ENCODE assay signal across 1 cellular context in the genomic region with DNA sequence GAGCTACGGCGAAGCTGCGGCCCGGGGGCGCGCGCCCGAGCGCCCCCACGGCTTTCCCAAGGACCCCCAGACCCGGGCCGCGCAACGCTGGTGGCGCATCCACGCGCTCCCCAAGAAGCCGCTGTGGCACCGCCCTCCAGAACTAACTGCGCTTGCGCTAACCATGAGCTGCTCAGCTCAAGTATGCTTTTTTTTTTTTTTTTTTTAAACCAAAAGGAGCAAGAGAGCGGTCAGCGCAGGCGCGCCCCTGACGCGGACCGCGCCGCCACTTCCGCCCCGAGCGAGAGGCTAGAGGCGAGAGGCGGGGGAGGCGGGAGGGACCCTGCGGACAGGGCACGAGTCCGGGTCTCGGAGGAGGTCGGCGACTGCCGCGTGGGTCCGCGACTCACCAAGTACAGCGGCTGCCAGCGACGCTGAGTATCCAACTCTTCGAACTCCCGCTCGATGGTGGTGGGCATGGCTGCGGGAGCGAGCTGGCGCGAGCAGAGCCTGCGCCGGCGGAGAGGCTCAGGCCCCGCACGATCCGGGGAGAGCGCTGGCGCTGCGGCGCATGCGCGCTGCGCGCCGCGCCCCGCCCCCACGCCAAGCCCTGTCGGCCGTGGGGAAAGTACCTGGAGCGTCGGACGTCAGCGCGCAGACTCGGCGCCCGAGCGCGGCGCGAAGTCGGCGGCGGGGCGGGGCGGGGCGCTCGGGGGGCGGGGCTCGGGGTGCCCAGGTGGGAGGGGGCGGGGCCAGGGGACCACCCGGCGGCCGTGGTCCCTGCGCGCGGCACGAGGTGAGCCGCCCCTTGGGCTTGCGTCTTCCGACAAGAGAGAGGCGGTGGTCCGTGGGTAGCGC.
A peak's percentile ranks its signal among the peaks of the same experiment; 100 is the strongest.
TF ChIP-seq lines count a peak whose summit lies in the region.

A gene (minus strand): TSS at position 554 of the 837 bp plus-strand sequence. CDS start 96 bp downstream, at position 458.

TF ChIP-seq in GM12878, 131 proteins besides CTCF, POLR2A, EP300 and RAD21 (continued from another document):
- TF ChIP-seq, protein P1, sequence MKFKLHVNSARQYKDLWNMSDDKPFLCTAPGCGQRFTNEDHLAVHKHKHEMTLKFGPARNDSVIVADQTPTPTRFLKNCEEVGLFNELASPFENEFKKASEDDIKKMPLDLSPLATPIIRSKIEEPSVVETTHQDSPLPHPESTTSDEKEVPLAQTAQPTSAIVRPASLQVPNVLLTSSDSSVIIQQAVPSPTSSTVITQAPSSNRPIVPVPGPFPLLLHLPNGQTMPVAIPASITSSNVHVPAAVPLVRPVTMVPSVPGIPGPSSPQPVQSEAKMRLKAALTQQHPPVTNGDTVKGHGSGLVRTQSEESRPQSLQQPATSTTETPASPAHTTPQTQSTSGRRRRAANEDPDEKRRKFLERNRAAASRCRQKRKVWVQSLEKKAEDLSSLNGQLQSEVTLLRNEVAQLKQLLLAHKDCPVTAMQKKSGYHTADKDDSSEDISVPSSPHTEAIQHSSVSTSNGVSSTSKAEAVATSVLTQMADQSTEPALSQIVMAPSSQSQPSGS (IDR thresholded peaks at IDR 0.05; ENCODE audit: low read length): no peak
- TF ChIP-seq NBN (IDR thresholded peaks at IDR 0.05) (peak; percentile 83), TARDBP (IDR thresholded peaks at IDR 0.05; ENCODE audit: borderline replicate concordance) (no peak), SPI1 (IDR thresholded peaks at IDR 0.05; ENCODE audit: borderline replicate concordance, insufficient read depth, low read depth, low read length) (peak; percentile 70; the same call in 1 of the 2 replicates), HDGF (IDR thresholded peaks at IDR 0.05) (peak; percentile 50; the same call in 1 of the 2 replicates), PML (IDR thresholded peaks at IDR 0.05; ENCODE audit: low read length) (peak; percentile 99), SP1 (IDR thresholded peaks at IDR 0.05; ENCODE audit: low read depth, low read length) (peak; percentile 43), YBX1 (IDR thresholded peaks at IDR 0.05) (no peak), SMARCA5 (IDR thresholded peaks at IDR 0.05) (peak; percentile 95), TCF12 (IDR thresholded peaks at IDR 0.05; ENCODE audit: low read depth, low read length) (peak; percentile 56; the same call in 1 of the 2 replicates), CREM (IDR thresholded peaks at IDR 0.05; ENCODE audit: low read depth) (peak; percentile 20; the same call in 1 of the 2 replicates), SRF (IDR thresholded peaks at IDR 0.05; ENCODE audit: low read depth in 2 of 2, low read length in 2 of 2) (no peak), CHD2 (IDR thresholded peaks at IDR 0.05; ENCODE audit: borderline replicate concordance, low read depth, low read length) (peak; percentile 83; the same call in 1 of the 2 replicates), RB1 (IDR thresholded peaks at IDR 0.05; ENCODE audit: borderline replicate concordance) (peak; percentile 66; the same call in 1 of the 2 replicates), EGR1 (IDR thresholded peaks at IDR 0.05; ENCODE audit: borderline replicate concordance in 1 of 2, low read depth in 2 of 2, low read length in 2 of 2) (peak in 1 of 2 experiments; percentile 39; a peak in 1 of 3 replicates), POLR2AphosphoS5 (IDR thresholded peaks at IDR 0.05; ENCODE audit: low read length) (peak; percentile 97), ZNF24 (IDR thresholded peaks at IDR 0.05) (0 out of 2 replicates have a peak, but pooled peaks have one; percentile 28), RCOR1 (conservative IDR thresholded peaks at IDR 0.05; ENCODE audit: low read depth, low read length) (0 out of 2 replicates have a peak, but pooled peaks have one; percentile 57), ZNF384 (IDR thresholded peaks at IDR 0.05; ENCODE audit: borderline replicate concordance, low read depth, low read length) (peak; percentile 99), SIN3A (IDR thresholded peaks at IDR 0.05; ENCODE audit: low read depth, low read length) (peak; percentile 75; the same call in 1 of the 2 replicates), ZNF217 (IDR thresholded peaks at IDR 0.05) (no peak), ASH2L (IDR thresholded peaks at IDR 0.05; ENCODE audit: borderline replicate concordance, low read depth) (0 out of 2 replicates have a peak, but pooled peaks have one; percentile 77), YY1 (IDR thresholded peaks at IDR 0.05; ENCODE audit: low read depth, low read length) (peak; percentile 69; the same call in 1 of the 2 replicates), CBFB (IDR thresholded peaks at IDR 0.05; ENCODE audit: low read depth) (peak; percentile 78), RELA (IDR thresholded peaks at IDR 0.05; ENCODE audit: borderline replicate concordance, partially characterized antibody) (peak; percentile 82), TBL1XR1 (IDR thresholded peaks at IDR 0.05; ENCODE audit: low read depth, low read length) (0 out of 2 replicates have a peak, but pooled peaks have one; percentile 22), NRF1 (conservative IDR thresholded peaks at IDR 0.05; ENCODE audit: low read depth, low read length) (peak; percentile 71)
- TF ChIP-seq, protein P2, sequence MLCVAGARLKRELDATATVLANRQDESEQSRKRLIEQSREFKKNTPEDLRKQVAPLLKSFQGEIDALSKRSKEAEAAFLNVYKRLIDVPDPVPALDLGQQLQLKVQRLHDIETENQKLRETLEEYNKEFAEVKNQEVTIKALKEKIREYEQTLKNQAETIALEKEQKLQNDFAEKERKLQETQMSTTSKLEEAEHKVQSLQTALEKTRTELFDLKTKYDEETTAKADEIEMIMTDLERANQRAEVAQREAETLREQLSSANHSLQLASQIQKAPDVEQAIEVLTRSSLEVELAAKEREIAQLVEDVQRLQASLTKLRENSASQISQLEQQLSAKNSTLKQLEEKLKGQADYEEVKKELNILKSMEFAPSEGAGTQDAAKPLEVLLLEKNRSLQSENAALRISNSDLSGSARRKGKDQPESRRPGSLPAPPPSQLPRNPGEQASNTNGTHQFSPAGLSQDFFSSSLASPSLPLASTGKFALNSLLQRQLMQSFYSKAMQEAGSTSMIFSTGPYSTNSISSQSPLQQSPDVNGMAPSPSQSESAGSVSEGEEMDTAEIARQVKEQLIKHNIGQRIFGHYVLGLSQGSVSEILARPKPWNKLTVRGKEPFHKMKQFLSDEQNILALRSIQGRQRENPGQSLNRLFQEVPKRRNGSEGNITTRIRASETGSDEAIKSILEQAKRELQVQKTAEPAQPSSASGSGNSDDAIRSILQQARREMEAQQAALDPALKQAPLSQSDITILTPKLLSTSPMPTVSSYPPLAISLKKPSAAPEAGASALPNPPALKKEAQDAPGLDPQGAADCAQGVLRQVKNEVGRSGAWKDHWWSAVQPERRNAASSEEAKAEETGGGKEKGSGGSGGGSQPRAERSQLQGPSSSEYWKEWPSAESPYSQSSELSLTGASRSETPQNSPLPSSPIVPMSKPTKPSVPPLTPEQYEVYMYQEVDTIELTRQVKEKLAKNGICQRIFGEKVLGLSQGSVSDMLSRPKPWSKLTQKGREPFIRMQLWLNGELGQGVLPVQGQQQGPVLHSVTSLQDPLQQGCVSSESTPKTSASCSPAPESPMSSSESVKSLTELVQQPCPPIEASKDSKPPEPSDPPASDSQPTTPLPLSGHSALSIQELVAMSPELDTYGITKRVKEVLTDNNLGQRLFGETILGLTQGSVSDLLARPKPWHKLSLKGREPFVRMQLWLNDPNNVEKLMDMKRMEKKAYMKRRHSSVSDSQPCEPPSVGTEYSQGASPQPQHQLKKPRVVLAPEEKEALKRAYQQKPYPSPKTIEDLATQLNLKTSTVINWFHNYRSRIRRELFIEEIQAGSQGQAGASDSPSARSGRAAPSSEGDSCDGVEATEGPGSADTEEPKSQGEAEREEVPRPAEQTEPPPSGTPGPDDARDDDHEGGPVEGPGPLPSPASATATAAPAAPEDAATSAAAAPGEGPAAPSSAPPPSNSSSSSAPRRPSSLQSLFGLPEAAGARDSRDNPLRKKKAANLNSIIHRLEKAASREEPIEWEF (IDR thresholded peaks at IDR 0.05; ENCODE audit: insufficient replicate concordance, low read depth, low read length): no peak
- TF ChIP-seq, protein P3, sequence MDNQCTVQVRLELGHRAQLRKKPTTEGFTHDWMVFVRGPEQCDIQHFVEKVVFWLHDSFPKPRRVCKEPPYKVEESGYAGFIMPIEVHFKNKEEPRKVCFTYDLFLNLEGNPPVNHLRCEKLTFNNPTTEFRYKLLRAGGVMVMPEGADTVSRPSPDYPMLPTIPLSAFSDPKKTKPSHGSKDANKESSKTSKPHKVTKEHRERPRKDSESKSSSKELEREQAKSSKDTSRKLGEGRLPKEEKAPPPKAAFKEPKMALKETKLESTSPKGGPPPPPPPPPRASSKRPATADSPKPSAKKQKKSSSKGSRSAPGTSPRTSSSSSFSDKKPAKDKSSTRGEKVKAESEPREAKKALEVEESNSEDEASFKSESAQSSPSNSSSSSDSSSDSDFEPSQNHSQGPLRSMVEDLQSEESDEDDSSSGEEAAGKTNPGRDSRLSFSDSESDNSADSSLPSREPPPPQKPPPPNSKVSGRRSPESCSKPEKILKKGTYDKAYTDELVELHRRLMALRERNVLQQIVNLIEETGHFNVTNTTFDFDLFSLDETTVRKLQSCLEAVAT (IDR thresholded peaks at IDR 0.05): peak; percentile 73
- TF ChIP-seq, protein P4, sequence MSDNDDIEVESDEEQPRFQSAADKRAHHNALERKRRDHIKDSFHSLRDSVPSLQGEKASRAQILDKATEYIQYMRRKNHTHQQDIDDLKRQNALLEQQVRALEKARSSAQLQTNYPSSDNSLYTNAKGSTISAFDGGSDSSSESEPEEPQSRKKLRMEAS (IDR thresholded peaks at IDR 0.05; ENCODE audit: low read depth, low read length): peak; percentile 59
- TF ChIP-seq, protein P5, sequence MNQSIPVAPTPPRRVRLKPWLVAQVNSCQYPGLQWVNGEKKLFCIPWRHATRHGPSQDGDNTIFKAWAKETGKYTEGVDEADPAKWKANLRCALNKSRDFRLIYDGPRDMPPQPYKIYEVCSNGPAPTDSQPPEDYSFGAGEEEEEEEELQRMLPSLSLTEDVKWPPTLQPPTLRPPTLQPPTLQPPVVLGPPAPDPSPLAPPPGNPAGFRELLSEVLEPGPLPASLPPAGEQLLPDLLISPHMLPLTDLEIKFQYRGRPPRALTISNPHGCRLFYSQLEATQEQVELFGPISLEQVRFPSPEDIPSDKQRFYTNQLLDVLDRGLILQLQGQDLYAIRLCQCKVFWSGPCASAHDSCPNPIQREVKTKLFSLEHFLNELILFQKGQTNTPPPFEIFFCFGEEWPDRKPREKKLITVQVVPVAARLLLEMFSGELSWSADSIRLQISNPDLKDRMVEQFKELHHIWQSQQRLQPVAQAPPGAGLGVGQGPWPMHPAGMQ (IDR thresholded peaks at IDR 0.05; ENCODE audit: borderline replicate concordance): no peak
- TF ChIP-seq, protein P6, sequence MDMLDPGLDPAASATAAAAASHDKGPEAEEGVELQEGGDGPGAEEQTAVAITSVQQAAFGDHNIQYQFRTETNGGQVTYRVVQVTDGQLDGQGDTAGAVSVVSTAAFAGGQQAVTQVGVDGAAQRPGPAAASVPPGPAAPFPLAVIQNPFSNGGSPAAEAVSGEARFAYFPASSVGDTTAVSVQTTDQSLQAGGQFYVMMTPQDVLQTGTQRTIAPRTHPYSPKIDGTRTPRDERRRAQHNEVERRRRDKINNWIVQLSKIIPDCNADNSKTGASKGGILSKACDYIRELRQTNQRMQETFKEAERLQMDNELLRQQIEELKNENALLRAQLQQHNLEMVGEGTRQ (IDR thresholded peaks at IDR 0.05; ENCODE audit: borderline replicate concordance, low read depth, low read length): no peak
- TF ChIP-seq, protein P7, sequence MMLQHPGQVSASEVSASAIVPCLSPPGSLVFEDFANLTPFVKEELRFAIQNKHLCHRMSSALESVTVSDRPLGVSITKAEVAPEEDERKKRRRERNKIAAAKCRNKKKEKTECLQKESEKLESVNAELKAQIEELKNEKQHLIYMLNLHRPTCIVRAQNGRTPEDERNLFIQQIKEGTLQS (IDR thresholded peaks at IDR 0.05; ENCODE audit: borderline replicate concordance, extremely low read depth, low read depth, low read length): no peak
- TF ChIP-seq, protein P8, sequence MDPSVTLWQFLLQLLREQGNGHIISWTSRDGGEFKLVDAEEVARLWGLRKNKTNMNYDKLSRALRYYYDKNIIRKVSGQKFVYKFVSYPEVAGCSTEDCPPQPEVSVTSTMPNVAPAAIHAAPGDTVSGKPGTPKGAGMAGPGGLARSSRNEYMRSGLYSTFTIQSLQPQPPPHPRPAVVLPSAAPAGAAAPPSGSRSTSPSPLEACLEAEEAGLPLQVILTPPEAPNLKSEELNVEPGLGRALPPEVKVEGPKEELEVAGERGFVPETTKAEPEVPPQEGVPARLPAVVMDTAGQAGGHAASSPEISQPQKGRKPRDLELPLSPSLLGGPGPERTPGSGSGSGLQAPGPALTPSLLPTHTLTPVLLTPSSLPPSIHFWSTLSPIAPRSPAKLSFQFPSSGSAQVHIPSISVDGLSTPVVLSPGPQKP (IDR thresholded peaks at IDR 0.05; ENCODE audit: low read depth, low read length): peak; percentile 85
- TF ChIP-seq, protein P9, sequence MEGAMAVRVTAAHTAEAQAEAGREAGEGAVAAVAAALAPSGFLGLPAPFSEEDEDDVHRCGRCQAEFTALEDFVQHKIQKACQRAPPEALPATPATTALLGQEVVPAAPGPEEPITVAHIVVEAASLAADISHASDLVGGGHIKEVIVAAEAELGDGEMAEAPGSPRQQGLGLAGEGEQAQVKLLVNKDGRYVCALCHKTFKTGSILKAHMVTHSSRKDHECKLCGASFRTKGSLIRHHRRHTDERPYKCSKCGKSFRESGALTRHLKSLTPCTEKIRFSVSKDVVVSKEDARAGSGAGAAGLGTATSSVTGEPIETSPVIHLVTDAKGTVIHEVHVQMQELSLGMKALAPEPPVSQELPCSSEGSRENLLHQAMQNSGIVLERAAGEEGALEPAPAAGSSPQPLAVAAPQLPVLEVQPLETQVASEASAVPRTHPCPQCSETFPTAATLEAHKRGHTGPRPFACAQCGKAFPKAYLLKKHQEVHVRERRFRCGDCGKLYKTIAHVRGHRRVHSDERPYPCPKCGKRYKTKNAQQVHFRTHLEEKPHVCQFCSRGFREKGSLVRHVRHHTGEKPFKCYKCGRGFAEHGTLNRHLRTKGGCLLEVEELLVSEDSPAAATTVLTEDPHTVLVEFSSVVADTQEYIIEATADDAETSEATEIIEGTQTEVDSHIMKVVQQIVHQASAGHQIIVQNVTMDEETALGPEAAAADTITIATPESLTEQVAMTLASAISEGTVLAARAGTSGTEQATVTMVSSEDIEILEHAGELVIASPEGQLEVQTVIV (IDR thresholded peaks at IDR 0.05; ENCODE audit: borderline replicate concordance, partially characterized antibody): peak; percentile 29
